20 cellular contexts compared by ENCODE assay signal in the genomic region with DNA sequence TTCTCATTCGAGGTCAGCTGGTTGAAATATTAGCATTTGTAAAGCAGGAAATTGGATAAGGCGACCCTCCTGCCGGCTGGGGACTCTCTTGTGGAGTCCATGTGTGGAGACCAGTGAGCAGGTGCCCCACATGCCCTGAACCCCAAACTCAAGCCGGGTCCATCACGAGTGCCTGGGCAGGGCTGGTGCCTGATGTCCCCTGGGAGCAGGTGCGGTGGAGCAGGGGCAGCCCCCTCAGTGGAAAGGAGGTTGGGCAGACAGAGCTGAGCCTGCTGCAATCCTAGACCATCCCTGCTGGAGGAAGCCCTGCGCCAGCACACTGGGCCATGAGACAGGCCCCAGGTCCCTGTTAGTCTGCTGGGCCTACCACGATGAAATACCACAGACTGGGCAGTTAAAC.
A peak's percentile ranks its signal among the peaks of the same experiment; 100 is the strongest.
DNase-seq lines count a peak whose midpoint lies in the region; ATAC-seq and TF ChIP-seq lines count a peak whose summit lies in the region.
"Had no signal": no experiment of that assay in that cellular context is flagged by ENCODE, and none has a peak within 500 bp of the region (broad histone marks: within the 10 kb centered on the region; RNA-seq: fewer than 3 reads in every experiment).

No MANE protein-coding gene starts in this region.

- no peaks in the 10 kb centered on the region for H3K36me3 Mint-ChIP-seq in stimulated activated memory B cell treated with anti-CD40 and anti-IgM and Interleukin-4, amounts not matched to agents 10 μg/mL and 1 μg/mL and 100 μg/mL, for 72 hours
- H3K36me3 Mint-ChIP-seq: CD8-positive, alpha-beta T cell had no signal

- H3K36me3 ChIP-seq in esophagus muscularis mucosa (no peaks in the 10 kb centered on the region), testis (ENCODE audit: low read depth, missing control alignments) (no peaks in the 10 kb centered on the region)

- no peak overlapping the region for H3K27ac Mint-ChIP-seq in stimulated activated memory B cell treated with anti-CD40 and anti-IgM and Interleukin-4, amounts not matched to agents 10 μg/mL and 1 μg/mL and 100 μg/mL, for 72 hours
- H3K27ac Mint-ChIP-seq: CD8-positive, alpha-beta T cell; HFFc6 had no signal

- H3K4me1 ChIP-seq in esophagus muscularis mucosa: peaks cover 0 to 6% (median 0%) of the 10 kb centered on the region in 4 donors
- H3K4me1 ChIP-seq in testis: peaks cover 5% of the 10 kb centered on the region
- H3K4me1 ChIP-seq: A549 had no signal

- peaks cover 0 to under 1% (median 0%) of the 10 kb centered on the region in 4 donors for H3K9me3 ChIP-seq in esophagus muscularis mucosa
- no peaks in the 10 kb centered on the region for H3K9me3 ChIP-seq in testis
- H3K9me3 ChIP-seq: A549 had no signal

- H3K4me3 ChIP-seq in esophagus muscularis mucosa: no peak overlapping the region
- H3K4me3 ChIP-seq in testis: no peak overlapping the region
- H3K4me3 ChIP-seq: A549 had no signal

- H3K4me3 Mint-ChIP-seq in stimulated activated memory B cell treated with anti-CD40 and anti-IgM and Interleukin-4, amounts not matched to agents 10 μg/mL and 1 μg/mL and 100 μg/mL, for 72 hours: no peak overlapping the region
- H3K4me3 Mint-ChIP-seq: CD8-positive, alpha-beta T cell; HFFc6 had no signal

- no peak for ATAC-seq in stimulated activated memory B cell treated with anti-CD40 and anti-IgM and Interleukin-4, amounts not matched to agents 10 μg/mL and 1 μg/mL and 100 μg/mL, for 72 hours
- ATAC-seq: A549; CD8-positive, alpha-beta T cell had no signal

- intact Hi-C loops in esophagus muscularis mucosa (cut with DNase I) (no loop called here), testis (cut with DNase I; ENCODE audit: low total_unique reads) (no loop called here)

- peaks cover 16% of the 10 kb centered on the region for H3K27me3 Mint-ChIP-seq in stimulated activated memory B cell treated with anti-CD40 and anti-IgM and Interleukin-4, amounts not matched to agents 10 μg/mL and 1 μg/mL and 100 μg/mL, for 72 hours

- DNase-seq in activated effector memory CD4-positive, alpha-beta T cell treated with anti-CD3 and anti-CD28 coated beads, Interleukin-2, amount 50 U/mL, for 16 hours: peak; percentile 52
- no peak for DNase-seq in activated effector memory CD4-positive, alpha-beta T cell treated with Interleukin-2 at 50 U/mL for 16 hours
- peak; percentile 88 for DNase-seq in esophagus muscularis mucosa (ENCODE audit: extremely low spot score)
- peak; percentile 8 for DNase-seq in mucosa of gallbladder (ENCODE audit: low spot score)
- DNase-seq in testis: no peak
- no peak for DNase-seq in NCI-H748 (lab: John Stamatoyannopoulos, UW; ENCODE audit: unreplicated experiment)
- no peak for DNase-seq in DMS79 treated with DMSO at 0.1 percent for 48 hours (lab: John Stamatoyannopoulos, UW)
- DNase-seq: Calu3; CD8-positive, alpha-beta T cell; DMS53; HFFc6; MM.1S; NCI-H1092; NCI-H1436 treated with DMSO at 0.1 percent for 48 hours; NCI-H2081; NCI-H510A; NCI-H774; SHP77 had no signal

- TF ChIP-seq CTCF in esophagus muscularis mucosa (IDR thresholded peaks at IDR 0.05) (no peak), testis (IDR thresholded peaks at IDR 0.05) (no peak)

- TF ChIP-seq EP300 in esophagus muscularis mucosa (IDR thresholded peaks at IDR 0.05): no peak

- WGBS in esophagus muscularis mucosa: 78% methylated on average over 8 of the region's 8 CpGs
- WGBS in testis, 2 donors: 90 to 92% methylated on average over 4 to 7 of the region's 8 CpGs

- no peaks in the 10 kb centered on the region for H3K4me1 Mint-ChIP-seq in stimulated activated memory B cell treated with anti-CD40 and anti-IgM and Interleukin-4, amounts not matched to agents 10 μg/mL and 1 μg/mL and 100 μg/mL, for 72 hours

- H3K27me3 ChIP-seq in esophagus muscularis mucosa (peaks cover 0 to 38% (median 0%) of the 10 kb centered on the region in 4 donors), testis (no peaks in the 10 kb centered on the region)

- H3K27ac ChIP-seq in esophagus muscularis mucosa (replicated peaks in 1 of 4) (no peak overlapping the region), testis (no peak overlapping the region)
- H3K27ac ChIP-seq: A549 had no signal

- peaks cover 4% of the 10 kb centered on the region for H3K9me3 Mint-ChIP-seq in stimulated activated memory B cell treated with anti-CD40 and anti-IgM and Interleukin-4, amounts not matched to agents 10 μg/mL and 1 μg/mL and 100 μg/mL, for 72 hours
- H3K9me3 Mint-ChIP-seq: CD8-positive, alpha-beta T cell had no signal

- TF ChIP-seq POLR2A in esophagus muscularis mucosa (IDR thresholded peaks at IDR 0.05; ENCODE audit: low read depth) (no peak), testis (IDR thresholded peaks at IDR 0.05) (no peak)

Comparison
In these comparisons a context has a peak if more than half of its experiments do, and no peak if none do; other contexts are left out.
1. DNase-seq: peak in activated effector memory CD4-positive, alpha-beta T cell treated with anti-CD3 and anti-CD28 coated beads, Interleukin-2, amount 50 U/mL, for 16 hours (single experiment), esophagus muscularis mucosa (single experiment) and mucosa of gallbladder (single experiment); none in activated effector memory CD4-positive, alpha-beta T cell treated with Interleukin-2 at 50 U/mL for 16 hours (single experiment), testis (single experiment), NCI-H748 (single experiment) and DMS79 treated with DMSO at 0.1 percent for 48 hours (single experiment).